In genomic region chr5:131164931-131165727, GRCh38 we compare ENCODE assay signal across 8 cellular contexts. TPM values are rescaled to one million over a fixed set of nuclear protein-coding genes. Genes with fewer than 3 reads are reported as not detected.
DNase-seq lines count a peak whose midpoint lies in the region; ATAC-seq and TF ChIP-seq lines count a peak whose summit lies in the region.

Gene HINT1 (minus strand): TSS chr5:131165256. CDS start chr5:131165205, 51 bp downstream.

- peaks cover 5% of the 10 kb centered on the region for H3K36me3 Mint-ChIP-seq in T-helper 17 cell (ENCODE audit: low read depth)

- TF ChIP-seq POLR2A in GM15510 (IDR thresholded peaks at IDR 0.05; ENCODE audit: borderline replicate concordance, extremely low read depth, insufficient read length): peak; percentile 90

- DNase-seq in NCI-H1694 (lab: John Stamatoyannopoulos, UW) (peak; percentile 53), T-helper 17 cell (peak; percentile 89 to 94 (median 93)), right atrium auricular region (ENCODE audit: low spot score) (peak; percentile 86), aorta (peak; percentile 93 to 97)

- peak within 1 kb of the TSS; percentile 95 for H3K4me3 Mint-ChIP-seq in T-helper 17 cell

- H3K36me3 ChIP-seq in right atrium auricular region: peaks cover 26% of the 10 kb centered on the region
- H3K36me3 ChIP-seq in rectal smooth muscle tissue (ENCODE audit: control insufficient read depth, insufficient read depth, low read length): peaks cover 6% of the 10 kb centered on the region
- H3K36me3 ChIP-seq in aorta (ENCODE audit: control insufficient read depth in 1 of 2, insufficient read depth in 2 of 2, low read length in 1 of 2): peaks cover 0 to 6% of the 10 kb centered on the region in 2 donors

- no peaks in the 10 kb centered on the region for H3K9me3 ChIP-seq in T-helper 17 cell (ENCODE audit: control insufficient read depth, low read length, poor library complexity, severe bottlenecking)
- no peaks in the 10 kb centered on the region for H3K9me3 ChIP-seq in right atrium auricular region
- no peaks in the 10 kb centered on the region for H3K9me3 ChIP-seq in aorta (ENCODE audit: control insufficient read depth, low read length)

- TF ChIP-seq CTCF in right atrium auricular region (IDR thresholded peaks at IDR 0.05): peak in 1 of 2 donors; percentile 39

- H3K27ac ChIP-seq in angular gyrus (ENCODE audit: low read depth, low read length) (peak within 1 kb of the TSS; percentile 96), right atrium auricular region (peak within 1 kb of the TSS; percentile 96), rectal smooth muscle tissue (ENCODE audit: low read depth, low read length) (peak within 1 kb of the TSS; percentile 88), aorta (ENCODE audit: low read depth in 1 of 2, low read length in 2 of 2) (peak within 1 kb of the TSS; percentile 73 to 76)

- peak within 1 kb of the TSS; percentile 95 for H3K27ac Mint-ChIP-seq in T-helper 17 cell

- peaks cover 39% of the 10 kb centered on the region for H3K4me1 Mint-ChIP-seq in T-helper 17 cell

- H3K27me3 ChIP-seq in right atrium auricular region (no peaks in the 10 kb centered on the region), rectal smooth muscle tissue (ENCODE audit: control insufficient read depth, insufficient read depth, low read length) (no peaks in the 10 kb centered on the region), aorta (ENCODE audit: control insufficient read depth in 1 of 2, insufficient read depth in 2 of 2, low read length in 1 of 2) (no peaks in the 10 kb centered on the region)

- ATAC-seq in HG02885 (IDR thresholded peaks at IDR 0.05; ENCODE audit: poor library complexity, unreplicated experiment) (peak; percentile 84), T-helper 17 cell (peak; percentile 86), aorta (ENCODE audit: low FRiP score) (peak; percentile 96)

- peak within 1 kb of the TSS; percentile 86 for H3K9ac ChIP-seq in rectal smooth muscle tissue (ENCODE audit: low read length)

- H3K4me1 ChIP-seq in right atrium auricular region (peaks cover 0 to 23% of the 10 kb centered on the region in 2 donors), rectal smooth muscle tissue (ENCODE audit: control insufficient read depth, insufficient read depth, low read length) (peaks cover 10% of the 10 kb centered on the region), aorta (ENCODE audit: control insufficient read depth in 1 of 2, insufficient read depth in 2 of 2, low read length in 2 of 2) (no peaks in the 10 kb centered on the region)

- 1% methylated on average over 36 to 49 of the region's 49 CpGs for WGBS in aorta, 2 donors

- intact Hi-C loops in aorta (cut with DNase I): loop anchor here (1.0 to 10.0 kb wide), 5 partner anchors 97 to 252 kb away; partner anchors contain the start of gene CDC42SE2 (in 1 of the 2)

- H3K27me3 Mint-ChIP-seq in T-helper 17 cell: no peaks in the 10 kb centered on the region

- H3K4me3 ChIP-seq in right atrium auricular region (peak within 1 kb of the TSS; percentile 85 to 86), rectal smooth muscle tissue (ENCODE audit: low read length) (peak within 1 kb of the TSS; percentile 87), aorta (ENCODE audit: low read length in 2 of 2) (peak within 1 kb of the TSS; percentile 50 to 89)

RNA-seq across cellular contexts. Expression of gene HINT1, which starts in this region (rescaled TPM):
- 100 to 1,000 TPM; 236 to 264 TPM for total RNA-seq in T-helper 17 cell
- total RNA-seq in right atrium auricular region: 100 to 1,000 TPM; 116 to 164 TPM
- total RNA-seq in aorta: 100 to 1,000 TPM; 107 to 133 TPM
- 100 to 1,000 TPM; 217 to 436 TPM for polyA plus RNA-seq in aorta

Comparison
In these comparisons a context has a peak if more than half of its experiments do, and no peak if none do; other contexts are left out.
1. Peak in every context shown above with its lines: DNase-seq, ATAC-seq, H3K4me3 ChIP-seq and H3K27ac ChIP-seq.